In the genomic region with DNA sequence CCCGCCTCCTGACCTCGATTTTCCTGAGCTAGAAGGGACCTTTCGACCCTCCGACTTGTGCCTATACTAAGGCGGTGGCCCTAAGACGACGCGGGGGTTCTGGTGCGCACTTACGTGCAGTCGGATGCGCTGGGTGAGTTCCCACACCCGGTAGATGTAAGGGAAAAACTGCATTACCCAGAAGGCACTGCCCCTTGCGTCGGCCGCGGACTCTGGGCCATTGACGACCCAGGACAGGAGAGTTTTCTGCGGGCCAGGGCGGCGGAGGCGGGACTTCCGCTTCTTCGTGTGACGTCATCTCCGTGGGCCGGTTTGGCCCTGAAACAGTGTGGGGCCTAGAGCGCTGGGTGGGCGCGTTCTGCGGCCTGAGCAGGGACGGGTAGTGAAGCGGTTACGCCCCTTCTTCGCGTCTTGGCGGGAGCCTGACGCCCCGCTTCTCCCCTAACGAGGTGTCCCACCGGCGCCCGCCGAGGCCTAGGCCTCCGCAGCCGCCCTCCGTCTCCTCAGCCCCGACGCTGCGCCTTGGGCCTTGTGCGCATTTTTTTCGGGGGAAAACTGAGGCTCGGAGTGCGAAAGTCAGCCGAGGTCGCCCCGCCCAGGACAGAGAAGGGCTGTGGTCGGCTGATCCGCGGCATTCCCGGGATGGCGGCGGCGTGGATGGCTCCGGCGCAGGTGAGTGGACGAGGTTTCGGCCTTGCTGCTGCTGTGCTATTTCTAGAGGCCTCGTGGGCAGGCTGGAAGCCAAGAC, we compare ENCODE assay signal across 8 cellular contexts. TPM values are rescaled to one million over a fixed set of nuclear protein-coding genes. Genes with fewer than 3 reads are reported as not detected.
A peak's percentile ranks its signal among the peaks of the same experiment; 100 is the strongest.
DNase-seq lines count a peak whose midpoint lies in the region; ATAC-seq and TF ChIP-seq lines count a peak whose summit lies in the region.

A gene (plus strand): TSS at position 321 of the 748 bp plus-strand sequence. CDS start 322 bp downstream, at position 643.

- intact Hi-C loops in cardiac septum (cut with DNase I) = loop anchor here (1.0 to 2.0 kb wide), 4 partner anchors 40 to 89 kb away; a partner anchor contains a TSS

- TF ChIP-seq CTCF in GM12875 (IDR thresholded peaks at IDR 0.05; ENCODE audit: borderline replicate concordance, insufficient read depth, low read depth, low read length) (no peak), SU-DHL-6 (IDR thresholded peaks at IDR 0.05; ENCODE audit: insufficient read depth, low read length, poor library complexity, severe bottlenecking) (no peak), type B pancreatic cell (conservative IDR thresholded peaks at IDR 0.05) (peak; percentile 18)

- H3K36me3 ChIP-seq in SU-DHL-6 (ENCODE audit: low read length) = no peaks in the 10 kb centered on the region
- peaks cover 24% of the 10 kb centered on the region for H3K36me3 ChIP-seq in adipocyte (ENCODE audit: control insufficient read depth, insufficient read depth, low read length, severe bottlenecking)

- peak within 1 kb of the TSS; percentile 88 for H3K27ac ChIP-seq in SU-DHL-6 (ENCODE audit: low read depth, low read length)

- peaks cover 24% of the 10 kb centered on the region for H3K4me1 ChIP-seq in adipocyte (ENCODE audit: control insufficient read depth, insufficient read depth, low read length)

- peak within 1 kb of the TSS; percentile 11 for H2AFZ ChIP-seq in SU-DHL-6 (ENCODE audit: low read depth, low read length, severe bottlenecking)

- peak; percentile 77 for ATAC-seq in HG02763 (IDR thresholded peaks at IDR 0.05; ENCODE audit: unreplicated experiment)

- peaks cover 17% of the 10 kb centered on the region for H3K36me3 Mint-ChIP-seq in type B pancreatic cell

- H3K9me3 Mint-ChIP-seq in type B pancreatic cell = no peaks in the 10 kb centered on the region

- no peaks in the 10 kb centered on the region for H3K9me2 ChIP-seq in SU-DHL-6 (replicated peaks; ENCODE audit: insufficient read depth, low read length)

- peaks cover 4% of the 10 kb centered on the region; the same call in 1 of the 2 replicates for H3F3A ChIP-seq in SU-DHL-6 (ENCODE audit: insufficient read depth)

- H3K9me3 ChIP-seq in SU-DHL-6 (ENCODE audit: insufficient read depth, low read length) = no peaks in the 10 kb centered on the region
- H3K9me3 ChIP-seq in adipocyte (ENCODE audit: control insufficient read depth, low read length) = no peaks in the 10 kb centered on the region

- no peaks in the 10 kb centered on the region for H3K27me3 ChIP-seq in SU-DHL-6 (ENCODE audit: low read length)
- no peaks in the 10 kb centered on the region for H3K27me3 ChIP-seq in adipocyte (replicated peaks; ENCODE audit: control insufficient read depth, insufficient read depth, low read length)

- no peaks in the 10 kb centered on the region for H3K27me3 Mint-ChIP-seq in type B pancreatic cell

- peak within 1 kb of the TSS; percentile 96 for H3K4me2 ChIP-seq in SU-DHL-6 (ENCODE audit: low read depth, low read length, poor library complexity, severe bottlenecking)

- H3K9ac ChIP-seq in SU-DHL-6 (ENCODE audit: low read length) = peak within 1 kb of the TSS; percentile 70
- peak within 1 kb of the TSS; percentile 98 for H3K9ac ChIP-seq in adipocyte (ENCODE audit: low read length)

- DNase-seq in NCI-H1417 (lab: John Stamatoyannopoulos, UW) (peak; percentile 94 to 97 (median 97)), adipocyte (ENCODE audit: low read depth) (peak; percentile 99), cardiac septum (ENCODE audit: low spot score) (peak; percentile 98), pons (ENCODE audit: low spot score) (peak; percentile 95), type B pancreatic cell (ENCODE audit: extremely low spot score, unreplicated experiment) (peak; percentile 96)

- no peaks in the 10 kb centered on the region for H4K20me1 ChIP-seq in SU-DHL-6 (ENCODE audit: low read depth, low read length)

- peaks cover 47% of the 10 kb centered on the region for H3K79me2 ChIP-seq in SU-DHL-6 (ENCODE audit: insufficient read depth, low read length)

- peaks cover 21% of the 10 kb centered on the region for H3K4me1 Mint-ChIP-seq in type B pancreatic cell (ENCODE audit: unreplicated experiment)

- H3K4me3 Mint-ChIP-seq in type B pancreatic cell = no peak within 1 kb of the TSS

- H3K4me3 ChIP-seq in GM12875 (ENCODE audit: low read depth, low read length) (peak within 1 kb of the TSS; percentile 70), SU-DHL-6 (ENCODE audit: insufficient read depth, low read length, poor library complexity, severe bottlenecking) (peak within 1 kb of the TSS; percentile 61), adipocyte (ENCODE audit: low read length) (peak within 1 kb of the TSS; percentile 93)

- H3K27ac Mint-ChIP-seq in type B pancreatic cell = no peak within 1 kb of the TSS

RNA-seq across cellular contexts. Expression of the gene that starts here (rescaled TPM):
- 45.3 TPM for total RNA-seq in cardiac septum
- total RNA-seq in type B pancreatic cell (ENCODE audit: low replicate concordance) = 58.4 and 66.1 TPM in 2 replicates

Comparison
In these comparisons a context has a peak if more than half of its experiments do, and no peak if none do; other contexts are left out.
1. Peak in every context shown above with its lines: DNase-seq, ATAC-seq, H3K4me3 ChIP-seq and H3K27ac ChIP-seq.